In the genomic region with DNA sequence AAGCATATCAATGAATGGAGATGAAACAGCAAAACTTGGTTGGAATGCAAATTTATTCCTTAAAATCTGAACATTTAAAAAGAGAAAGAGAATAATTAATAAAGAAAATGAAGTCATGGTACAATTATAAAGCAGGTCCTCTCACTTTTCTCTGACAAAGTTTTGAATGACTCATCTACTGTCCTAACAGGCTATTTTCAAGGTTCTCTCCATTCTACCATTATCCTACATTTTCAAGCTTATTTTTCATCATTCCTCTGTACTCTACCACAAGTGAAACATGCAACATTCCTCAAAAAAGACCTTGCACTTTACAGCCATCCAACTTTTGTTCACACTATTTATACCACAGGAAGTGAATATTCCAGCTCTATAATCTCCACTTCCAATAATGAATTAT, we compare ENCODE assay signal across 20 cellular contexts. TPM values are rescaled to one million over a fixed set of nuclear protein-coding genes. Genes with fewer than 3 reads are reported as not detected.
A peak's percentile ranks its signal among the peaks of the same experiment; 100 is the strongest.
DNase-seq lines count a peak whose midpoint lies in the region; ATAC-seq, FAIRE-seq and TF ChIP-seq lines count a peak whose summit lies in the region.
"Had no signal": no experiment of that assay in that cellular context is flagged by ENCODE, and none has a peak within 500 bp of the region (broad histone marks: within the 10 kb centered on the region; RNA-seq: fewer than 3 reads in every experiment).

No MANE protein-coding gene starts in this region.

- H3K27me3 ChIP-seq in mammary epithelial cell (ENCODE audit: insufficient read depth, low read length): no peaks in the 10 kb centered on the region
- no peaks in the 10 kb centered on the region for H3K27me3 ChIP-seq in breast epithelium
- H3K27me3 ChIP-seq in bronchial epithelial cell (ENCODE audit: control insufficient read depth, insufficient read depth, low read length): no peaks in the 10 kb centered on the region
- no peaks in the 10 kb centered on the region for H3K27me3 ChIP-seq in HepG2 (ENCODE audit: control insufficient read depth in 1 of 2, insufficient read depth in 2 of 2, low read length in 2 of 2)
- H3K27me3 ChIP-seq: MG63, neutrophil had no signal

- TF ChIP-seq POLR2A in breast epithelium (IDR thresholded peaks at IDR 0.05) (no peak), HepG2 (IDR thresholded peaks at IDR 0.05; ENCODE audit: insufficient read depth in 1 of 2, low read depth in 2 of 2, low read length in 2 of 2) (no peak)

- H2AFZ ChIP-seq in mammary epithelial cell (ENCODE audit: low read depth, low read length) (no peak overlapping the region), HepG2 (ENCODE audit: low read length) (no peak overlapping the region)

- ATAC-seq in HepG2 (peak; percentile 63), omental fat pad (ENCODE audit: low FRiP score) (no peak)
- no peak for ATAC-seq in stimulated activated effector memory CD8-positive, alpha-beta T cell treated with anti-CD3 and anti-CD28 coated beads, Interleukin-12 subunit alpha, Interleukin-12 subunit beta, amount 100 ng/mL, for 72 hours
- ATAC-seq: stimulated activated naive CD8-positive, alpha-beta T cell treated with anti-CD3 and anti-CD28 coated beads, Interleukin-15, amount 100 ng/mL, for 72 hours had no signal

- DNase-seq in mammary epithelial cell (no peak), breast epithelium (ENCODE audit: low spot score in 2 of 2) (no peak), bronchial epithelial cell (ENCODE audit: low read depth) (peak; percentile 26), HepG2 (ENCODE audit: low spot score) (peak; percentile 49), omental fat pad (ENCODE audit: low spot score) (no peak), NCI-H187 (lab: John Stamatoyannopoulos, UW) (no peak)
- no peak for DNase-seq in stimulated activated CD4-positive, alpha-beta T cell treated with anti-CD3 and anti-CD28 coated beads, Interleukin-4, amount 100 ng/mL, for 24 hours
- no peak for DNase-seq in stimulated activated effector memory CD8-positive, alpha-beta T cell treated with anti-CD3 and anti-CD28 coated beads, Interleukin-12 subunit alpha, Interleukin-12 subunit beta, amount 100 ng/mL, for 72 hours (ENCODE audit: low spot score in 2 of 2)
- DNase-seq: activated CD4-positive, alpha-beta memory T cell treated with anti-CD3 and anti-CD28 coated beads, Interleukin-2, amount 10 ng/mL, durations not matched to agents 7 days and 5 days; amygdala; GDM1; immature natural killer cell; MG63; NCI-H2107; stimulated activated naive CD8-positive, alpha-beta T cell treated with anti-CD3 and anti-CD28 coated beads, Interleukin-15, amount 100 ng/mL, for 72 hours had no signal

- H3K4me2 ChIP-seq in mammary epithelial cell (ENCODE audit: insufficient read depth, low read depth, low read length) (no peak overlapping the region), HepG2 (ENCODE audit: low read depth, low read length) (no peak overlapping the region)

- H3K79me2 ChIP-seq in mammary epithelial cell (ENCODE audit: insufficient read depth, low read length) (peaks cover 93% of the 10 kb centered on the region), HepG2 (ENCODE audit: insufficient read depth, low read length) (peaks cover 92% of the 10 kb centered on the region)

- intact Hi-C loops in mammary epithelial cell (cut with micrococcal nuclease) (no loop called here), breast epithelium (cut with DNase I; ENCODE audit: low total_unique reads) (no loop called here), HepG2 (cut with micrococcal nuclease; ENCODE audit: unreplicated experiment) (loop anchor here (10.0 kb wide), 1 partner anchor 366 kb away; no protein-coding TSS in a partner anchor)

- CTCF ChIA-PET in mammary epithelial cell (lab: Charles Lee; ENCODE audit: low non-redundant PET) (no interaction called here), HepG2 (lab: Yijun Ruan, JAX; ENCODE audit: low intra/inter-chr PET ratio, low total read pairs) (no interaction called here)

- no peaks in the 10 kb centered on the region for H3K9me3 ChIP-seq in mammary epithelial cell (replicated peaks; ENCODE audit: insufficient read depth, low read length)
- H3K9me3 ChIP-seq in breast epithelium: no peaks in the 10 kb centered on the region
- H3K9me3 ChIP-seq in HepG2 (ENCODE audit: low read length): no peaks in the 10 kb centered on the region
- H3K9me3 ChIP-seq: MG63, neutrophil had no signal

- H3K36me3 ChIP-seq in mammary epithelial cell (ENCODE audit: insufficient read depth, low read length) (no peaks in the 10 kb centered on the region), breast epithelium (no peaks in the 10 kb centered on the region), bronchial epithelial cell (ENCODE audit: control insufficient read depth, insufficient read depth, low read length) (no peaks in the 10 kb centered on the region), HepG2 (replicated peaks in 1 of 2; ENCODE audit: control insufficient read depth in 1 of 2, insufficient read depth in 2 of 2, low read length in 2 of 2) (peaks cover 4 to 5% of the 10 kb centered on the region in 2 experiments; a peak in 2 of 5 replicates)
- H3K36me3 ChIP-seq: MG63, neutrophil had no signal

- no peaks in the 10 kb centered on the region for H3K9me3 Mint-ChIP-seq in stimulated activated effector memory CD8-positive, alpha-beta T cell treated with anti-CD3 and anti-CD28 coated beads, Interleukin-12 subunit alpha, Interleukin-12 subunit beta, amount 100 ng/mL, for 72 hours
- H3K9me3 Mint-ChIP-seq: activated CD4-positive, alpha-beta memory T cell treated with anti-CD3 and anti-CD28 coated beads, Interleukin-2, amount 10 ng/mL, durations not matched to agents 7 days and 5 days; immature natural killer cell; memory B cell; stimulated activated naive CD8-positive, alpha-beta T cell treated with anti-CD3 and anti-CD28 coated beads, Interleukin-15, amount 100 ng/mL, for 72 hours had no signal

- H3K4me3 ChIP-seq in mammary epithelial cell (replicated peaks in 1 of 3; ENCODE audit: insufficient read depth in 1 of 3, low read depth in 2 of 3, low read length in 3 of 3) (no peak overlapping the region), breast epithelium (no peak overlapping the region), bronchial epithelial cell (ENCODE audit: low read depth, low read length) (no peak overlapping the region), HepG2 (replicated peaks in 1 of 3; ENCODE audit: insufficient read depth in 1 of 3, low read depth in 2 of 3, low read length in 3 of 3) (no peak overlapping the region)
- H3K4me3 ChIP-seq: MG63, skin epidermis had no signal

- H3K4me1 ChIP-seq in mammary epithelial cell (ENCODE audit: insufficient read depth, low read length): peaks cover 8% of the 10 kb centered on the region
- no peaks in the 10 kb centered on the region for H3K4me1 ChIP-seq in breast epithelium
- H3K4me1 ChIP-seq in HepG2 (ENCODE audit: insufficient read depth, low read length): peaks cover 31% of the 10 kb centered on the region

- TF ChIP-seq RAD21 in HepG2 (CRISPR knock-in tag; IDR thresholded peaks at IDR 0.05): no peak

- dilution Hi-C loops in mammary epithelial cell (cut with HindIII; ENCODE audit: low sequenced_read_pairs): no loop called here

- TF ChIP-seq EP300 in HepG2 (IDR thresholded peaks at IDR 0.05; ENCODE audit: low read depth in 2 of 2, low read length in 2 of 2) (no peak), HepG2 (CRISPR knock-in tag; IDR thresholded peaks at IDR 0.05; ENCODE audit: borderline replicate concordance) (no peak)

- peaks cover 24% of the 10 kb centered on the region for H3K4me1 Mint-ChIP-seq in stimulated activated effector memory CD8-positive, alpha-beta T cell treated with anti-CD3 and anti-CD28 coated beads, Interleukin-12 subunit alpha, Interleukin-12 subunit beta, amount 100 ng/mL, for 72 hours

- no peak overlapping the region for H3K27ac Mint-ChIP-seq in stimulated activated effector memory CD8-positive, alpha-beta T cell treated with anti-CD3 and anti-CD28 coated beads, Interleukin-12 subunit alpha, Interleukin-12 subunit beta, amount 100 ng/mL, for 72 hours
- H3K27ac Mint-ChIP-seq: activated CD4-positive, alpha-beta memory T cell treated with anti-CD3 and anti-CD28 coated beads, Interleukin-2, amount 10 ng/mL, durations not matched to agents 7 days and 5 days; memory B cell had no signal

- TF ChIP-seq CTCF in mammary epithelial cell (conservative IDR thresholded peaks at IDR 0.05 in 1 of 2, IDR thresholded peaks at IDR 0.05 in 1 of 2; ENCODE audit: extremely low read depth in 1 of 2, insufficient read depth in 1 of 2, low read depth in 1 of 2, low read length in 2 of 2): no peak
- TF ChIP-seq CTCF in breast epithelium (IDR thresholded peaks at IDR 0.05): no peak
- TF ChIP-seq CTCF in bronchial epithelial cell (IDR thresholded peaks at IDR 0.05; ENCODE audit: insufficient read depth, low read length, severe bottlenecking): no peak
- no peak for TF ChIP-seq CTCF in HepG2 (CRISPR knock-in tag; IDR thresholded peaks at IDR 0.05)
- TF ChIP-seq CTCF in omental fat pad (IDR thresholded peaks at IDR 0.05): no peak

- H3K9ac ChIP-seq in mammary epithelial cell (ENCODE audit: insufficient read depth, low read length) (peak overlapping the region; percentile 4), HepG2 (ENCODE audit: insufficient read depth, low read depth, low read length) (no peak overlapping the region)

- H4K20me1 ChIP-seq in mammary epithelial cell (ENCODE audit: insufficient read depth, low read length): peaks cover 5% of the 10 kb centered on the region
- H4K20me1 ChIP-seq in HepG2 (ENCODE audit: insufficient read depth, low read length): peaks cover 75% of the 10 kb centered on the region

- POLR2A ChIA-PET in HepG2 (lab: Yijun Ruan, JAX): interaction anchor here (1.0 to 2.5 kb wide), 2 partner anchors 36 to 38 kb away, joined by 6 to 17 read pairs; a partner anchor contains a TSS

- TSS peak; percentile 1 for BruUV-seq in mammary epithelial cell (replicated peaks; lab: Mats Ljungman, UMichigan)
- BruUV-seq in HepG2 (replicated peaks; lab: Mats Ljungman, UMichigan): no TSS peak

- in situ Hi-C loops in mammary epithelial cell (cut with MboI; ENCODE audit: low sequenced_read_pairs in 2 of 2) (no loop called here), HepG2 (cut with HindIII; ENCODE audit: extremely low pct_ligation_motif_present, low pct_unique_long_range_greater_than_20kb) (no loop called here)

- H3K36me3 Mint-ChIP-seq in stimulated activated effector memory CD8-positive, alpha-beta T cell treated with anti-CD3 and anti-CD28 coated beads, Interleukin-12 subunit alpha, Interleukin-12 subunit beta, amount 100 ng/mL, for 72 hours: no peaks in the 10 kb centered on the region
- H3K36me3 Mint-ChIP-seq: immature natural killer cell had no signal

- FAIRE-seq in bronchial epithelial cell (lab: Jason Lieb, UNC): no peak
- FAIRE-seq in HepG2 (lab: Jason Lieb, UNC): no peak
- FAIRE-seq: frontal cortex had no signal

- H3K27ac ChIP-seq in mammary epithelial cell (ENCODE audit: insufficient read depth, low read depth, low read length) (no peak overlapping the region), breast epithelium (no peak overlapping the region), HepG2 (ENCODE audit: extremely low read length, insufficient read depth, low read length) (peak overlapping the region; percentile 30)
- H3K27ac ChIP-seq: 22Rv1, neutrophil, skin epidermis had no signal

- no peak overlapping the region for H3K4me3 Mint-ChIP-seq in stimulated activated effector memory CD8-positive, alpha-beta T cell treated with anti-CD3 and anti-CD28 coated beads, Interleukin-12 subunit alpha, Interleukin-12 subunit beta, amount 100 ng/mL, for 72 hours
- H3K4me3 Mint-ChIP-seq: activated CD4-positive, alpha-beta memory T cell treated with anti-CD3 and anti-CD28 coated beads, Interleukin-2, amount 10 ng/mL, durations not matched to agents 7 days and 5 days; immature natural killer cell; memory B cell; stimulated activated naive CD8-positive, alpha-beta T cell treated with anti-CD3 and anti-CD28 coated beads, Interleukin-15, amount 100 ng/mL, for 72 hours had no signal

RNA-seq across cellular contexts. Expression of a gene that starts 36.9 kb away (rescaled TPM):
- total RNA-seq in mammary epithelial cell (1 to 10 TPM; 3.2 to 5.3 TPM), breast epithelium (10 to 100 TPM in 1 of 3 donors, 1 to 10 TPM in 2; 4.5 to 11.1 (median 5.2) TPM), bronchial epithelial cell (1.8 and 2.8 TPM in 2 replicates), HepG2 (2016; rRNA removed; fragmentation: Illumina TruSeq; extraction: Trizol) (21.1 and 22.4 TPM in 2 replicates), omental fat pad (10 to 100 TPM in 1 of 4 donors, 1 to 10 TPM in 3; 5.0 to 13.0 (median 8.6) TPM)
- polyA plus RNA-seq in mammary epithelial cell (3.9 TPM), HepG2 (2011; rRNA removed) (3.9 and 4.2 TPM in 2 replicates)
- polyA minus RNA-seq in mammary epithelial cell: 5.5 TPM
- 13.0 and 13.5 TPM in 2 replicates for total RNA-seq in HepG2 (2016; cell fraction: cytosol; rRNA removed; fragmentation: Illumina TruSeq; extraction: Trizol; ENCODE audit: low read depth)
- 20.7 and 22.3 TPM in 2 replicates for total RNA-seq in HepG2 (2016; cell fraction: insoluble cytoplasmic fraction; rRNA removed; fragmentation: Illumina TruSeq; extraction: Trizol)
- 18.6 and 18.9 TPM in 2 replicates for total RNA-seq in HepG2 (2016; cell fraction: membrane; rRNA removed; fragmentation: Illumina TruSeq; extraction: Trizol)
- 16.1 and 23.9 TPM in 2 replicates for total RNA-seq in HepG2 (2016; cell fraction: nucleus; rRNA removed; fragmentation: Illumina TruSeq; extraction: Trizol)
- polyA plus RNA-seq in HepG2 (2011; cell fraction: cytosol; rRNA removed): 2.7 and 4.3 TPM in 2 replicates
- 4.0 and 5.7 TPM in 2 replicates for polyA plus RNA-seq in HepG2 (2011; cell fraction: nucleus; rRNA removed)
- polyA plus RNA-seq in HepG2 (2012): 8.4 and 10.9 TPM in 2 replicates
- 12.3 and 14.0 TPM in 2 replicates for polyA plus RNA-seq in HepG2 (2016; cell fraction: cytosol; fragmentation: Illumina TruSeq; extraction: Trizol; ENCODE audit: low read depth)
- 22.9 and 29.9 TPM in 2 replicates for polyA plus RNA-seq in HepG2 (2016; cell fraction: insoluble cytoplasmic fraction; fragmentation: Illumina TruSeq; extraction: Trizol; ENCODE audit: low read depth)
- 16.3 and 16.6 TPM in 2 replicates for polyA plus RNA-seq in HepG2 (2016; cell fraction: membrane; fragmentation: Illumina TruSeq; extraction: Trizol; ENCODE audit: low read depth)
- 18.7 and 24.5 TPM in 2 replicates for polyA plus RNA-seq in HepG2 (2016; cell fraction: nucleus; fragmentation: Illumina TruSeq; extraction: Trizol; ENCODE audit: insufficient read depth, low read depth)
- polyA minus RNA-seq in HepG2 (2011; rRNA and poly(A)+ RNA removed; ENCODE audit: low replicate concordance): 5.4 and 7.3 TPM in 2 replicates
- 3.7 and 4.5 TPM in 2 replicates for polyA minus RNA-seq in HepG2 (2011; cell fraction: cytosol; rRNA and poly(A)+ RNA removed)
- polyA minus RNA-seq in HepG2 (2011; cell fraction: nucleus; rRNA and poly(A)+ RNA removed): 13.8 and 15.0 TPM in 2 replicates

RNA-seq across cellular contexts. Expression of a gene that starts 37.7 kb away (rescaled TPM):
- total RNA-seq in mammary epithelial cell (10 to 100 TPM; 52.9 to 76.8 TPM), breast epithelium (10 to 100 TPM; 43.5 to 60.7 (median 43.6) TPM), bronchial epithelial cell (76.9 and 95.5 TPM in 2 replicates), HepG2 (2016; rRNA removed; fragmentation: Illumina TruSeq; extraction: Trizol) (123 and 135 TPM in 2 replicates), omental fat pad (10 to 100 TPM; 35.6 to 56.7 (median 43.8) TPM)
- polyA plus RNA-seq in mammary epithelial cell (15.1 TPM), HepG2 (2011; rRNA removed) (44.9 and 49.4 TPM in 2 replicates)
- 47.3 TPM for polyA minus RNA-seq in mammary epithelial cell
- 98.8 and 127 TPM in 2 replicates for total RNA-seq in HepG2 (2016; cell fraction: cytosol; rRNA removed; fragmentation: Illumina TruSeq; extraction: Trizol; ENCODE audit: low read depth)
- total RNA-seq in HepG2 (2016; cell fraction: insoluble cytoplasmic fraction; rRNA removed; fragmentation: Illumina TruSeq; extraction: Trizol): 127 and 145 TPM in 2 replicates
- 62.4 and 67.2 TPM in 2 replicates for total RNA-seq in HepG2 (2016; cell fraction: membrane; rRNA removed; fragmentation: Illumina TruSeq; extraction: Trizol)
- total RNA-seq in HepG2 (2016; cell fraction: nucleus; rRNA removed; fragmentation: Illumina TruSeq; extraction: Trizol): 136 and 152 TPM in 2 replicates
- polyA plus RNA-seq in HepG2 (2011; cell fraction: cytosol; rRNA removed): 17.6 and 28.4 TPM in 2 replicates
- 37.0 and 38.5 TPM in 2 replicates for polyA plus RNA-seq in HepG2 (2011; cell fraction: nucleus; rRNA removed)
- polyA plus RNA-seq in HepG2 (2012): 57.6 and 63.3 TPM in 2 replicates
- polyA plus RNA-seq in HepG2 (2016; cell fraction: cytosol; fragmentation: Illumina TruSeq; extraction: Trizol; ENCODE audit: low read depth): 1.6 and 2.2 TPM in 2 replicates
- polyA plus RNA-seq in HepG2 (2016; cell fraction: insoluble cytoplasmic fraction; fragmentation: Illumina TruSeq; extraction: Trizol; ENCODE audit: low read depth): 83.4 and 92.4 TPM in 2 replicates
- 9.6 and 10.8 TPM in 2 replicates for polyA plus RNA-seq in HepG2 (2016; cell fraction: membrane; fragmentation: Illumina TruSeq; extraction: Trizol; ENCODE audit: low read depth)
- polyA plus RNA-seq in HepG2 (2016; cell fraction: nucleus; fragmentation: Illumina TruSeq; extraction: Trizol; ENCODE audit: insufficient read depth, low read depth): 89.5 and 94.1 TPM in 2 replicates
- 16.3 and 63.5 TPM in 2 replicates for polyA minus RNA-seq in HepG2 (2011; rRNA and poly(A)+ RNA removed; ENCODE audit: low replicate concordance)
- polyA minus RNA-seq in HepG2 (2011; cell fraction: cytosol; rRNA and poly(A)+ RNA removed): 84.7 and 102 TPM in 2 replicates
- 292 and 316 TPM in 2 replicates for polyA minus RNA-seq in HepG2 (2011; cell fraction: nucleus; rRNA and poly(A)+ RNA removed)

Comparison
In these comparisons a context has a peak if more than half of its experiments do, and no peak if none do; other contexts are left out.
1. DNase-seq: peak in bronchial epithelial cell (single experiment) and HepG2 (single experiment); none in mammary epithelial cell (single experiment), breast epithelium (0 of 2), stimulated activated CD4-positive, alpha-beta T cell treated with anti-CD3 and anti-CD28 coated beads, Interleukin-4, amount 100 ng/mL, for 24 hours (single experiment), stimulated activated effector memory CD8-positive, alpha-beta T cell treated with anti-CD3 and anti-CD28 coated beads, Interleukin-12 subunit alpha, Interleukin-12 subunit beta, amount 100 ng/mL, for 72 hours (0 of 2), omental fat pad (single experiment) and NCI-H187 (0 of 2).